In genomic region chr4:32102941-32103340, GRCh38 we compare ENCODE assay signal across 40 cellular contexts.
"Had no signal": no experiment of that assay in that cellular context is flagged by ENCODE, and none has a peak within 500 bp of the region (broad histone marks: within the 10 kb centered on the region; RNA-seq: fewer than 3 reads in every experiment).

No MANE protein-coding gene starts in this region.

- H3K4me3 ChIP-seq: cardiac muscle cell, K562, Peyer's patch had no signal

- DNase-seq: activated B cell treated with CpG ODN at 0.5 μM for 24 hours; activated CD4-positive, alpha-beta memory T cell treated with anti-CD3 and anti-CD28 coated beads for 36 hours; activated CD4-positive, alpha-beta T cell treated with anti-CD3 and anti-CD28 coated beads for 4 hours; activated CD4-positive, alpha-beta T cell treated with anti-CD3 and anti-CD28 coated beads, Interleukin-2, amount 50 U/mL, for 1 hour; activated CD4-positive, CD25-positive, alpha-beta regulatory T cell treated with anti-CD3 and anti-CD28 coated beads, Interleukin-2, amount 50 U/mL, for 72 hours; activated CD8-positive, alpha-beta memory T cell treated with anti-CD3 and anti-CD28 coated beads for 24 hours; activated CD8-positive, alpha-beta memory T cell treated with anti-CD3 and anti-CD28 coated beads, Interleukin-2, amount 10 ng/mL, durations not matched to agents 7 days and 5 days; activated CD8-positive, alpha-beta memory T cell treated with anti-CD3 and anti-CD28 coated beads, Interleukin-2, amount 50 U/mL, for 48 hours; activated effector memory CD4-positive, alpha-beta T cell treated with Interleukin-2 at 50 U/mL for 16 hours; activated naive CD4-positive, alpha-beta T cell treated with anti-CD3 and anti-CD28 coated beads, Interleukin-2, amount 10 ng/mL, durations not matched to agents 7 days and 5 days; activated naive CD8-positive, alpha-beta T cell treated with anti-CD3 and anti-CD28 coated beads, Interleukin-2, amount 50 U/mL, for 24 hours; activated T-cell treated with anti-CD3 and anti-CD28 coated beads, Interleukin-2, amount 50 U/mL, for 48 hours; amniotic stem cell; aorta; brain microvascular endothelial cell; IMR-90; NCI-H1092 treated with DMSO at 0.1 percent for 48 hours; NCI-H1417; NCI-H146; NCI-H187; NCI-H2029 treated with DMSO at 0.1 percent for 48 hours; NCI-H2171 treated with DMSO at 0.1 percent for 48 hours; NCI-H226; NCI-H446 treated with DMSO at 0.1 percent for 48 hours; NCI-H524; NCI-H69; NCI-H82; PC-3; Peyer's patch; RPMI8226; SIG-M5; SW 1271; T-helper 1 cell; T-helper 2 cell; T-helper 9 cell had no signal

- H3K9me3 ChIP-seq: Peyer's patch had no signal

- H3K27me3 Mint-ChIP-seq: activated B cell treated with CpG ODN at 0.5 μM for 24 hours; activated CD4-positive, alpha-beta memory T cell treated with anti-CD3 and anti-CD28 coated beads for 36 hours; activated CD8-positive, alpha-beta memory T cell treated with anti-CD3 and anti-CD28 coated beads, Interleukin-2, amount 10 ng/mL, durations not matched to agents 7 days and 5 days; activated naive CD4-positive, alpha-beta T cell treated with anti-CD3 and anti-CD28 coated beads, Interleukin-2, amount 10 ng/mL, durations not matched to agents 7 days and 5 days; activated naive CD8-positive, alpha-beta T cell; activated naive CD8-positive, alpha-beta T cell treated with anti-CD3 and anti-CD28 coated beads, Interleukin-2, amount 50 U/mL, for 24 hours had no signal

- H3K4me1 ChIP-seq: Peyer's patch had no signal

- H3K4me1 Mint-ChIP-seq: activated B cell treated with CpG ODN at 0.5 μM for 24 hours; activated CD8-positive, alpha-beta memory T cell treated with anti-CD3 and anti-CD28 coated beads, Interleukin-2, amount 10 ng/mL, durations not matched to agents 7 days and 5 days; activated naive CD4-positive, alpha-beta T cell treated with anti-CD3 and anti-CD28 coated beads, Interleukin-2, amount 10 ng/mL, durations not matched to agents 7 days and 5 days; activated naive CD8-positive, alpha-beta T cell treated with anti-CD3 and anti-CD28 coated beads, Interleukin-2, amount 50 U/mL, for 24 hours had no signal

- H3K36me3 ChIP-seq: brain microvascular endothelial cell, cardiac muscle cell, Peyer's patch had no signal

- H3K27ac Mint-ChIP-seq: activated B cell treated with CpG ODN at 0.5 μM for 24 hours; activated CD4-positive, alpha-beta memory T cell treated with anti-CD3 and anti-CD28 coated beads for 36 hours; activated CD8-positive, alpha-beta memory T cell treated with anti-CD3 and anti-CD28 coated beads, Interleukin-2, amount 10 ng/mL, durations not matched to agents 7 days and 5 days; activated naive CD4-positive, alpha-beta T cell treated with anti-CD3 and anti-CD28 coated beads, Interleukin-2, amount 10 ng/mL, durations not matched to agents 7 days and 5 days; activated naive CD8-positive, alpha-beta T cell; activated naive CD8-positive, alpha-beta T cell treated with anti-CD3 and anti-CD28 coated beads, Interleukin-2, amount 50 U/mL, for 24 hours had no signal

- H3K27ac ChIP-seq: brain microvascular endothelial cell, cardiac muscle cell, Peyer's patch, VCaP had no signal

- ATAC-seq: activated CD8-positive, alpha-beta memory T cell treated with anti-CD3 and anti-CD28 coated beads, Interleukin-2, amount 10 ng/mL, durations not matched to agents 7 days and 5 days; activated naive CD8-positive, alpha-beta T cell treated with anti-CD3 and anti-CD28 coated beads, Interleukin-2, amount 50 U/mL, for 24 hours; K562; PC-3; Right ventricle myocardium inferior had no signal

- H3K36me3 Mint-ChIP-seq: activated CD4-positive, alpha-beta memory T cell treated with anti-CD3 and anti-CD28 coated beads for 36 hours; activated CD8-positive, alpha-beta memory T cell treated with anti-CD3 and anti-CD28 coated beads, Interleukin-2, amount 10 ng/mL, durations not matched to agents 7 days and 5 days; activated naive CD4-positive, alpha-beta T cell treated with anti-CD3 and anti-CD28 coated beads, Interleukin-2, amount 10 ng/mL, durations not matched to agents 7 days and 5 days; activated naive CD8-positive, alpha-beta T cell had no signal

- H3K27me3 ChIP-seq: brain microvascular endothelial cell, cardiac muscle cell, Peyer's patch had no signal

- H3K4me3 Mint-ChIP-seq: activated B cell treated with CpG ODN at 0.5 μM for 24 hours; activated CD4-positive, alpha-beta memory T cell treated with anti-CD3 and anti-CD28 coated beads for 36 hours; activated CD8-positive, alpha-beta memory T cell treated with anti-CD3 and anti-CD28 coated beads, Interleukin-2, amount 10 ng/mL, durations not matched to agents 7 days and 5 days; activated naive CD4-positive, alpha-beta T cell treated with anti-CD3 and anti-CD28 coated beads, Interleukin-2, amount 10 ng/mL, durations not matched to agents 7 days and 5 days; activated naive CD8-positive, alpha-beta T cell; activated naive CD8-positive, alpha-beta T cell treated with anti-CD3 and anti-CD28 coated beads, Interleukin-2, amount 50 U/mL, for 24 hours had no signal
